Comparison of ENCODE assay signal across 3 cellular contexts in genomic region chr11:44134625-44135024, GRCh38.
TF ChIP-seq lines count a peak whose summit lies in the region.

No MANE protein-coding gene starts in this region.

TF ChIP-seq in HepG2, 621 proteins besides CTCF, POLR2A, EP300 and RAD21:
- peak; percentile 33; the same call in 1 of the 2 replicates for TF ChIP-seq NR2F6 (IDR thresholded peaks at IDR 0.05)
- no peak for TF ChIP-seq NR2F6 (CRISPR knock-in tag; IDR thresholded peaks at IDR 0.05)
- TF ChIP-seq SRSF4 (IDR thresholded peaks at IDR 0.05; ENCODE audit: low read depth, low read length, poor library complexity, severe bottlenecking): no peak

TF ChIP-seq in HEK293, 187 proteins besides CTCF, POLR2A, EP300 and RAD21:
- TF ChIP-seq TCF7L2 (IDR thresholded peaks at IDR 0.05; ENCODE audit: borderline replicate concordance, low read depth, low read length) (peak; percentile 92), HOXA7 (CRISPR knock-in tag; IDR thresholded peaks at IDR 0.05; ENCODE audit: borderline replicate concordance) (no peak)

TF ChIP-seq in K562, 482 proteins besides CTCF, POLR2A, EP300 and RAD21:
- TF ChIP-seq NR2C1 (IDR thresholded peaks at IDR 0.05) (no peak), NR2C1 (tag; IDR thresholded peaks at IDR 0.05) (peak; percentile 55; the same call in 1 of the 2 replicates), NR2C2 (CRISPR knock-in tag; IDR thresholded peaks at IDR 0.05) (no peak), NR2C2 (tag; IDR thresholded peaks at IDR 0.05) (no peak)
